In the genomic region with DNA sequence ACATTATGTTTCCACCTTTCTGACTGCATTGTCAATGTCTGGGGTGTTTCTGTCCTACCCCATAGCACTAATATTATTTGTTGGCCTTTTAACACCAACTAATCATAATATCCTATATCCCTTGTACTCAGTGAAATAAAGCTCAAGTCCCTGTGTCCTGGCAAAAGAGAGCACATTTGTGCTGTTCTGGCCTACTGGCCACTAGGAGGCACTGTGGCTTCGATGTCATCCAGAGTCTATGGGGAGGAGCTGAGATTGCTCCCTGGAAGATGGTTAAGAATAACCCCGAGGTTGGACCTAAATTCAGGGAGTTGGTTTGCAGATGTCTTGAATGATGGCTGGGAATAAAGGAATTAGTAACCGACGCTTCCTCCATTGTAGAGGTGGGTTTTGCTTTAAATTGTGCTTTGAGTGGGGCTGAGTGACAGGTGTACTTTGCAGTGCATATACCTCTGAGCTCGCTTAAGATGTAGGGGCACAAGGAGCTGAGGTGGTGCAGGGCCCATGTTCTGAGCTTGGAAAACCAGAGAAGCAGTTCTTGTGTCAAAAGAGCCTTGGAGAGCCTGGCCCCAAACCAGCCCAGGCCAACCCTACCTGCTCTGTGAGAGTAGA, we compare ENCODE assay signal across 8 cellular contexts.
DNase-seq lines count a peak whose midpoint lies in the region; ATAC-seq and TF ChIP-seq lines count a peak whose summit lies in the region.

No MANE protein-coding gene starts in this region.

- H3K4me3 Mint-ChIP-seq in activated T-helper 2 cell treated with anti-CD3 and anti-CD28 coated beads, Interferon-gamma antibody, Interleukin-2, Interleukin-4, amounts not matched to agents 10 μg/mL and 5 μg/mL and 100 μg/mL, durations not matched to agents 14 hours and 24 hours and 36 hours (ENCODE audit: low read depth): peak overlapping the region; percentile 6

- ATAC-seq in GM18508 (IDR thresholded peaks at IDR 0.05; ENCODE audit: insufficient read depth, unreplicated experiment): peak; percentile 80
- ATAC-seq in HG02885 (IDR thresholded peaks at IDR 0.05; ENCODE audit: poor library complexity, unreplicated experiment): peak; percentile 89

- no peaks in the 10 kb centered on the region for H4K20me1 ChIP-seq in OCI-LY1 (ENCODE audit: insufficient read depth, low read length)
- no peaks in the 10 kb centered on the region for H4K20me1 ChIP-seq in hepatocyte (ENCODE audit: insufficient read depth, poor library complexity, severe bottlenecking)

- WGBS in hepatocyte (ENCODE audit: low lambda C conversion rate, missing lambda C conversion rate): 54% methylated on average over 5 of the region's 5 CpGs

- no peaks in the 10 kb centered on the region for H3K27me3 ChIP-seq in OCI-LY1 (ENCODE audit: insufficient read depth, low read length)
- H3K27me3 ChIP-seq in hepatocyte: no peaks in the 10 kb centered on the region

- H3K27me3 Mint-ChIP-seq in activated T-helper 2 cell treated with anti-CD3 and anti-CD28 coated beads, Interferon-gamma antibody, Interleukin-2, Interleukin-4, amounts not matched to agents 10 μg/mL and 5 μg/mL and 100 μg/mL, durations not matched to agents 14 hours and 24 hours and 36 hours (ENCODE audit: low read depth): peaks cover 12% of the 10 kb centered on the region

- H3K9me3 ChIP-seq in OCI-LY1 (ENCODE audit: low read length) (no peaks in the 10 kb centered on the region), hepatocyte (ENCODE audit: low read depth) (no peaks in the 10 kb centered on the region)

- H3K36me3 ChIP-seq in OCI-LY1 (ENCODE audit: insufficient read depth, low read length) (no peaks in the 10 kb centered on the region), hepatocyte (replicated peaks; ENCODE audit: insufficient read depth, low read depth) (no peaks in the 10 kb centered on the region)

- intact Hi-C loops in activated T-helper 2 cell treated with anti-CD3 and anti-CD28 coated beads, Interferon-gamma antibody, Interleukin-2, Interleukin-4, amounts not matched to agents 10 μg/mL and 5 μg/mL and 100 μg/mL, durations not matched to agents 14 hours and 24 hours and 36 hours (cut with micrococcal nuclease): loop anchor here (1.0 kb wide), 2 partner anchors 23 to 29 kb away; no protein-coding TSS in a partner anchor

- peaks cover 19% of the 10 kb centered on the region for H3K4me1 Mint-ChIP-seq in activated T-helper 2 cell treated with anti-CD3 and anti-CD28 coated beads, Interferon-gamma antibody, Interleukin-2, Interleukin-4, amounts not matched to agents 10 μg/mL and 5 μg/mL and 100 μg/mL, durations not matched to agents 14 hours and 24 hours and 36 hours (ENCODE audit: low read depth)

- H3K27ac Mint-ChIP-seq in activated T-helper 2 cell treated with anti-CD3 and anti-CD28 coated beads, Interferon-gamma antibody, Interleukin-2, Interleukin-4, amounts not matched to agents 10 μg/mL and 5 μg/mL and 100 μg/mL, durations not matched to agents 14 hours and 24 hours and 36 hours: no peak overlapping the region

- DNase-seq in AG09309 (ENCODE audit: low read depth) (no peak), hepatocyte (ENCODE audit: low spot score) (peak; percentile 44), NCI-H446 treated with DMSO at 0.1 percent for 48 hours (lab: John Stamatoyannopoulos, UW) (no peak)
- DNase-seq in activated T-helper 2 cell treated with anti-CD3 and anti-CD28 coated beads, Interferon-gamma antibody, Interleukin-2, Interleukin-4, amounts not matched to agents 10 μg/mL and 5 μg/mL and 100 μg/mL, durations not matched to agents 14 hours and 24 hours and 36 hours (ENCODE audit: low spot score): peak; percentile 31
- peak; percentile 51 for DNase-seq in stimulated activated CD4-positive, alpha-beta T cell treated with anti-CD3 and anti-CD28 coated beads, Interleukin-4, amount 100 ng/mL, for 1 hour

- H3K4me2 ChIP-seq in OCI-LY1 (ENCODE audit: low read length): no peak overlapping the region
- H3K4me2 ChIP-seq in hepatocyte: no peak overlapping the region

- peak; percentile 62 for TF ChIP-seq CTCF in AG09309 (IDR thresholded peaks at IDR 0.05; ENCODE audit: control insufficient read depth, insufficient read depth, low read depth, low read length, missing control alignments)
- peak; percentile 98 for TF ChIP-seq CTCF in OCI-LY1 (IDR thresholded peaks at IDR 0.05; ENCODE audit: low read length)
- TF ChIP-seq CTCF in hepatocyte (IDR thresholded peaks at IDR 0.05; ENCODE audit: poor library complexity): peak; percentile 49

- no peaks in the 10 kb centered on the region for H3K79me2 ChIP-seq in OCI-LY1 (ENCODE audit: insufficient read depth, low read length)
- no peaks in the 10 kb centered on the region for H3K79me2 ChIP-seq in hepatocyte

- no peaks in the 10 kb centered on the region for H3F3A ChIP-seq in OCI-LY1 (ENCODE audit: insufficient read depth, low read length)

- no peaks in the 10 kb centered on the region for H3K36me3 Mint-ChIP-seq in activated T-helper 2 cell treated with anti-CD3 and anti-CD28 coated beads, Interferon-gamma antibody, Interleukin-2, Interleukin-4, amounts not matched to agents 10 μg/mL and 5 μg/mL and 100 μg/mL, durations not matched to agents 14 hours and 24 hours and 36 hours (ENCODE audit: low read depth)

- H3K9me2 ChIP-seq in OCI-LY1 (ENCODE audit: low read depth, low read length): no peaks in the 10 kb centered on the region
- no peaks in the 10 kb centered on the region for H3K9me2 ChIP-seq in hepatocyte (replicated peaks; ENCODE audit: insufficient read depth)

- H3K4me3 ChIP-seq in AG09309 (ENCODE audit: control insufficient read depth, low read depth, low read length) (no peak overlapping the region), OCI-LY1 (ENCODE audit: low read depth, low read length, poor library complexity, severe bottlenecking) (no peak overlapping the region), hepatocyte (no peak overlapping the region)

- no peak overlapping the region for H2AFZ ChIP-seq in OCI-LY1 (ENCODE audit: low read length)
- no peak overlapping the region for H2AFZ ChIP-seq in hepatocyte

- H3K9ac ChIP-seq in OCI-LY1 (ENCODE audit: low read length): no peak overlapping the region

- H3K9me3 Mint-ChIP-seq in activated T-helper 2 cell treated with anti-CD3 and anti-CD28 coated beads, Interferon-gamma antibody, Interleukin-2, Interleukin-4, amounts not matched to agents 10 μg/mL and 5 μg/mL and 100 μg/mL, durations not matched to agents 14 hours and 24 hours and 36 hours: no peaks in the 10 kb centered on the region

- H3K4me1 ChIP-seq in OCI-LY1 (ENCODE audit: insufficient read depth, low read length, severe bottlenecking): no peaks in the 10 kb centered on the region
- H3K4me1 ChIP-seq in hepatocyte (ENCODE audit: insufficient read depth): no peaks in the 10 kb centered on the region

- H3K27ac ChIP-seq in OCI-LY1 (ENCODE audit: low read depth, low read length, poor library complexity, severe bottlenecking) (no peak overlapping the region), hepatocyte (no peak overlapping the region)

Comparison
In these comparisons a context has a peak if more than half of its experiments do, and no peak if none do; other contexts are left out.
1. DNase-seq: peak in activated T-helper 2 cell treated with anti-CD3 and anti-CD28 coated beads, Interferon-gamma antibody, Interleukin-2, Interleukin-4, amounts not matched to agents 10 μg/mL and 5 μg/mL and 100 μg/mL, durations not matched to agents 14 hours and 24 hours and 36 hours (single experiment), hepatocyte (single experiment) and stimulated activated CD4-positive, alpha-beta T cell treated with anti-CD3 and anti-CD28 coated beads, Interleukin-4, amount 100 ng/mL, for 1 hour (single experiment); none in AG09309 (single experiment) and NCI-H446 treated with DMSO at 0.1 percent for 48 hours (single experiment).
2. Peak in every context shown above with its lines, with median percentiles within 50 percentile points of each other: CTCF ChIP-seq.